1 cellular context compared by ENCODE assay signal in the genomic region with DNA sequence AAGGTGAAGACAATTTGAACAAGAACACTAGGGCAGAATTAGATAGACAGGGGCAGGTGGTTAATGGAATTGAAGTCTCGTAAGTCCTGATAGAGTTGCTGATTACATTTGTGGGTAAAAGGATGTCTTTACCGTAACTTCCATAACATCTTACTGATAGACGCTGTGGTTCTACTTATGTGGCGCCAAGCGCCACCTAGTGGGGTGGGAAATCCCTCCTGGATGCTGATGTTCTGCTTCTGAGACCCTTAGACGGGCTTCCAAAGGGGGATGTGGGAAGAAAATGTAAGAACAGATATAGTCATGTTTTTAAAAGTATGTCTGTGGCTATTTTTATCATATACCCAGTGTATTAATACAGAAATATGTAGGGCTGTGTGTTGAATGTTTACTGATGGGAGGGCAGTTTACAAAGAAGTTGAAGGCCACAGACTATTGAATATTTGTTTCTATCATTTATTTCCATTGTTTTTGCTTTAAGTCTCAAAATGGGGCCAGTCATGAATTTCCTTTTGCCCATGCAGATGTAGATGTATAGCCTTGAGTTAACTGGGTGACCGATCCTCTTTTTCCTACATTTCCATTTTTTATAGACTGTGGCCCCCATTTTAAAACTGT.
TF ChIP-seq lines count a peak whose summit lies in the region.

No MANE protein-coding gene starts in this region.

TF ChIP-seq in HepG2, 621 proteins besides CTCF, POLR2A, EP300 and RAD21:
- TF ChIP-seq ZNF382 (CRISPR knock-in tag; IDR thresholded peaks at IDR 0.05; ENCODE audit: borderline replicate concordance): no peak
- TF ChIP-seq SMC3 (IDR thresholded peaks at IDR 0.05; ENCODE audit: low read length): peak; percentile 86
- TF ChIP-seq, protein P1, sequence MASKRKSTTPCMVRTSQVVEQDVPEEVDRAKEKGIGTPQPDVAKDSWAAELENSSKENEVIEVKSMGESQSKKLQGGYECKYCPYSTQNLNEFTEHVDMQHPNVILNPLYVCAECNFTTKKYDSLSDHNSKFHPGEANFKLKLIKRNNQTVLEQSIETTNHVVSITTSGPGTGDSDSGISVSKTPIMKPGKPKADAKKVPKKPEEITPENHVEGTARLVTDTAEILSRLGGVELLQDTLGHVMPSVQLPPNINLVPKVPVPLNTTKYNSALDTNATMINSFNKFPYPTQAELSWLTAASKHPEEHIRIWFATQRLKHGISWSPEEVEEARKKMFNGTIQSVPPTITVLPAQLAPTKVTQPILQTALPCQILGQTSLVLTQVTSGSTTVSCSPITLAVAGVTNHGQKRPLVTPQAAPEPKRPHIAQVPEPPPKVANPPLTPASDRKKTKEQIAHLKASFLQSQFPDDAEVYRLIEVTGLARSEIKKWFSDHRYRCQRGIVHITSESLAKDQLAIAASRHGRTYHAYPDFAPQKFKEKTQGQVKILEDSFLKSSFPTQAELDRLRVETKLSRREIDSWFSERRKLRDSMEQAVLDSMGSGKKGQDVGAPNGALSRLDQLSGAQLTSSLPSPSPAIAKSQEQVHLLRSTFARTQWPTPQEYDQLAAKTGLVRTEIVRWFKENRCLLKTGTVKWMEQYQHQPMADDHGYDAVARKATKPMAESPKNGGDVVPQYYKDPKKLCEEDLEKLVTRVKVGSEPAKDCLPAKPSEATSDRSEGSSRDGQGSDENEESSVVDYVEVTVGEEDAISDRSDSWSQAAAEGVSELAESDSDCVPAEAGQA (IDR thresholded peaks at IDR 0.05; ENCODE audit: low read depth): no peak
- TF ChIP-seq, protein P1 (CRISPR knock-in tag; IDR thresholded peaks at IDR 0.05; ENCODE audit: borderline replicate concordance): no peak
- peak; percentile 76 for TF ChIP-seq STAG1 (CRISPR knock-in tag; IDR thresholded peaks at IDR 0.05)
